ENCODE assay signal across 27 cellular contexts in genomic region chr1:240942901-240943300, GRCh38.
DNase-seq lines count a peak whose midpoint lies in the region; ATAC-seq lines count a peak whose summit lies in the region.
"Had no signal": no experiment of that assay in that cellular context is flagged by ENCODE, and none has a peak within 500 bp of the region (broad histone marks: within the 10 kb centered on the region; RNA-seq: fewer than 3 reads in every experiment).

No MANE protein-coding gene starts in this region.

- H3K4me2 ChIP-seq in Karpas-422 (ENCODE audit: low read depth, low read length, poor library complexity, severe bottlenecking) = no peak overlapping the region
- H3K4me2 ChIP-seq: A549; BLaER1; BLaER1 treated with 17β-estradiol and CSF1 and Interleukin-3, amounts not matched to agents 10 nM and 100 nM had no signal

- H3K36me3 ChIP-seq in Karpas-422 (ENCODE audit: insufficient read depth, low read length) = no peaks in the 10 kb centered on the region; the same call in 1 of the 2 replicates
- H3K36me3 ChIP-seq: BE2C; BLaER1; BLaER1 treated with 17β-estradiol and CSF1 and Interleukin-3, amounts not matched to agents 10 nM and 100 nM had no signal

- no peaks in the 10 kb centered on the region for H3K79me2 ChIP-seq in Karpas-422 (ENCODE audit: low read length)

- H3K4me3 ChIP-seq in Karpas-422 (ENCODE audit: low read length) = no peak overlapping the region
- H3K4me3 ChIP-seq: A549; BLaER1; BLaER1 treated with 17β-estradiol and CSF1 and Interleukin-3, amounts not matched to agents 10 nM and 100 nM had no signal

- H3K9ac ChIP-seq in Karpas-422 (ENCODE audit: low read length) = no peak overlapping the region
- H3K9ac ChIP-seq: BLaER1; BLaER1 treated with 17β-estradiol and CSF1 and Interleukin-3, amounts not matched to agents 10 nM and 100 nM had no signal

- no peak for ATAC-seq in GM21576 (IDR thresholded peaks at IDR 0.05; ENCODE audit: unreplicated experiment)
- ATAC-seq: A549; CD8-positive, alpha-beta T cell had no signal

- H4K20me1 ChIP-seq in Karpas-422 (ENCODE audit: insufficient read depth, low read depth, low read length) = no peaks in the 10 kb centered on the region
- H4K20me1 ChIP-seq: BLaER1; BLaER1 treated with 17β-estradiol and CSF1 and Interleukin-3, amounts not matched to agents 10 nM and 100 nM had no signal

- peaks cover 26% of the 10 kb centered on the region for H3K4me1 ChIP-seq in Karpas-422 (ENCODE audit: low read length)
- H3K4me1 ChIP-seq: A549, BE2C, Caco-2 had no signal

- H3K9me2 ChIP-seq in Karpas-422 (replicated peaks; ENCODE audit: insufficient read depth, low read length) = no peaks in the 10 kb centered on the region

- DNase-seq in Karpas-422 = no peak
- DNase-seq: 8988T; ACHN; AML-193; BE2C; C1 segment of cervical spinal cord; Caco-2; Calu3; CD4-positive, alpha-beta memory T cell; CD4-positive, alpha-beta T cell; CD4-positive, CD25-positive, alpha-beta regulatory T cell; CD8-positive, alpha-beta memory T cell; CD8-positive, alpha-beta T cell; COR-L47; DMS 273 treated with DMSO at 0.1 percent for 48 hours; DMS153; DMS53; DMS79; DMS79 treated with DMSO at 0.1 percent for 48 hours; DND-41; EL had no signal

- H3K9me3 ChIP-seq in Karpas-422 (ENCODE audit: low read length) = peaks cover 11% of the 10 kb centered on the region
- H3K9me3 ChIP-seq: BE2C, Caco-2 had no signal

- H3K27me3 ChIP-seq in Karpas-422 (ENCODE audit: low read length) = no peaks in the 10 kb centered on the region
- H3K27me3 ChIP-seq: BE2C; BLaER1; BLaER1 treated with 17β-estradiol and CSF1 and Interleukin-3, amounts not matched to agents 10 nM and 100 nM had no signal

- H3K27ac ChIP-seq in Karpas-422 (ENCODE audit: low read length) = no peak overlapping the region
- H3K27ac ChIP-seq: 22Rv1; A549; BLaER1; BLaER1 treated with 17β-estradiol and CSF1 and Interleukin-3, amounts not matched to agents 10 nM and 100 nM; C4-2B had no signal

- H2AFZ ChIP-seq in Karpas-422 (ENCODE audit: low read length) = peak overlapping the region; percentile 72
